ENCODE assay signal across 9 cellular contexts in the genomic region with DNA sequence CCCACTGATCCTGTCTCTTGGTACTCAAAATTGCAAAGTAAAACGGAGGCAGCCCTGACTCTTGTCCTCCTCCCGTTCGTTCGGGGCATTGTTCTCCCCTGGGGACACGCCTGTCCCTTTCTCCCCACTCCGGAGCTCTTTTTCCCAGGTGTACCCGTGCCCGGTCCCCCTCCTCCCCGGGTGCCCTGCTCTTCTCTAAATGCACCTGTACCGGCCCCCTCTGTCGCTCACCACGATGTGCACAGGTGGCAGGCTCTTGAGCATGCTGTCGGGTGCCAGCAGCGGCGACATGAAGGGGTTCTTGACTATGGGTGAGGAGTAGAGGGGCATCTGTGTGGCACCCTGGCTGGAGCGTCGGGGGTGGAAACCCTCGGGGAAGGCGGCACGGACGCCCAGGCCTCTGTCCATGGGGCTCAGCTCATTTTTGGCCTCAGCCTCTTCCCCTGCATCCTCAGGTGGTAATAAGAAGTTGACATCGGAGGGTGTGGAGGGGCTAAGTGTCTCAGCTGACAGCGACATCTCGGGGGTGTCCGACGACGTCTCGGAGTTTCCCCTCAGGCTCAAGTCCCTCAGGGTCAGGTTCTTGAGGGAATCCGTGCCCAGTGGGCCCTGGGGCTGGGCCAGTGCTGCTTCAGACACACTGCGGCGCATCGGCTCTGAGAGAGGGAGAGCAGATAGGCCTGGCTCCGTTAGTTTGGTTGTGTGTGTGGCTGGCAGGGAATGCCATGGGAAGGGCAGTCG. TPM values are rescaled to one million over a fixed set of nuclear protein-coding genes. Genes with fewer than 3 reads are reported as not detected.
DNase-seq lines count a peak whose midpoint lies in the region; ATAC-seq, FAIRE-seq and TF ChIP-seq lines count a peak whose summit lies in the region.
"Had no signal": no experiment of that assay in that cellular context is flagged by ENCODE, and none has a peak within 500 bp of the region (broad histone marks: within the 10 kb centered on the region; RNA-seq: fewer than 3 reads in every experiment).

No MANE protein-coding gene starts in this region.

- H3F3A ChIP-seq in GM23248 (ENCODE audit: insufficient read depth): no peaks in the 10 kb centered on the region
- H3F3A ChIP-seq in OCI-LY1 (ENCODE audit: insufficient read depth, low read length): no peaks in the 10 kb centered on the region; the same call in 1 of the 2 replicates

- DNase-seq in GM23248 (no peak), endothelial cell of umbilical vein (ENCODE audit: low read depth, low spot score) (no peak), psoas muscle (no peak), OCI-M1 (lab: John Stamatoyannopoulos, UW) (no peak)

- dilution Hi-C loops in endothelial cell of umbilical vein (cut with MboI; ENCODE audit: extremely low pct_ligation_motif_present, low sequenced_read_pairs): no loop called here

- H3K4me1 ChIP-seq in GM23248 (ENCODE audit: insufficient read depth): 0 out of 2 replicates have a peak, but pooled peaks cover 3% of the 10 kb centered on the region
- peaks cover 13% of the 10 kb centered on the region for H3K4me1 ChIP-seq in OCI-LY1 (ENCODE audit: insufficient read depth, low read length, severe bottlenecking)
- peaks cover 5% of the 10 kb centered on the region for H3K4me1 ChIP-seq in endothelial cell of umbilical vein (ENCODE audit: control insufficient read depth, extremely low read depth, insufficient read depth, low read length)
- H3K4me1 ChIP-seq in psoas muscle: peaks cover 14% of the 10 kb centered on the region

- H3K4me3 ChIP-seq in GM23248 (peak overlapping the region; percentile 71), OCI-LY1 (ENCODE audit: low read depth, low read length, poor library complexity, severe bottlenecking) (no peak overlapping the region), endothelial cell of umbilical vein (replicated peaks in 1 of 3; ENCODE audit: insufficient read depth in 1 of 3, low read depth in 1 of 3, low read length in 3 of 3) (peak overlapping the region in 1 of 3 experiments; percentile 46), psoas muscle (peak overlapping the region; percentile 76)

- H2AFZ ChIP-seq in GM23248 (peak overlapping the region; percentile 72; the same call in 1 of the 2 replicates), OCI-LY1 (ENCODE audit: low read length) (no peak overlapping the region), endothelial cell of umbilical vein (ENCODE audit: low read depth, low read length) (no peak overlapping the region)

- H3K79me2 ChIP-seq in GM23248 (ENCODE audit: insufficient read depth): no peaks in the 10 kb centered on the region
- H3K79me2 ChIP-seq in OCI-LY1 (ENCODE audit: insufficient read depth, low read length): no peaks in the 10 kb centered on the region
- H3K79me2 ChIP-seq in endothelial cell of umbilical vein (ENCODE audit: control insufficient read depth, insufficient read depth, low read length): peaks cover 5% of the 10 kb centered on the region

- in situ Hi-C loops in GM23248 (cut with MboI): no loop called here

- intact Hi-C loops in endothelial cell of umbilical vein (cut with micrococcal nuclease): no loop called here
- intact Hi-C loops in psoas muscle (cut with DNase I): no loop called here

- H4K20me1 ChIP-seq in GM23248 (ENCODE audit: insufficient read depth) (no peaks in the 10 kb centered on the region), OCI-LY1 (ENCODE audit: insufficient read depth, low read length) (no peaks in the 10 kb centered on the region), endothelial cell of umbilical vein (replicated peaks; ENCODE audit: control insufficient read depth, extremely low read depth, insufficient read depth, low read length) (no peaks in the 10 kb centered on the region)

- no peak for TF ChIP-seq CTCF in OCI-LY1 (IDR thresholded peaks at IDR 0.05; ENCODE audit: low read length)
- no peak for TF ChIP-seq CTCF in endothelial cell of umbilical vein (IDR thresholded peaks at IDR 0.05; ENCODE audit: extremely low read depth in 1 of 2, insufficient read depth in 1 of 2, low read depth in 1 of 2, low read length in 2 of 2)
- TF ChIP-seq CTCF in psoas muscle (IDR thresholded peaks at IDR 0.05): no peak

- H3K27me3 ChIP-seq in GM23248 (replicated peaks; ENCODE audit: insufficient read depth) (no peaks in the 10 kb centered on the region), OCI-LY1 (ENCODE audit: insufficient read depth, low read length) (no peaks in the 10 kb centered on the region), endothelial cell of umbilical vein (ENCODE audit: control insufficient read depth in 2 of 2, insufficient read depth in 2 of 2, low read length in 2 of 2) (no peaks in the 10 kb centered on the region), psoas muscle (ENCODE audit: insufficient read depth in 3 of 3, low read length in 2 of 3) (no peaks in the 10 kb centered on the region)

- FAIRE-seq in endothelial cell of umbilical vein (lab: Jason Lieb, UNC): no peak

- H3K27ac ChIP-seq in GM23248: no peak overlapping the region
- H3K27ac ChIP-seq in OCI-LY1 (ENCODE audit: low read depth, low read length, poor library complexity, severe bottlenecking): no peak overlapping the region
- no peak overlapping the region for H3K27ac ChIP-seq in endothelial cell of umbilical vein (ENCODE audit: insufficient read depth, low read depth, low read length)
- no peak overlapping the region for H3K27ac ChIP-seq in psoas muscle

- H3K9me2 ChIP-seq in GM23248 (ENCODE audit: insufficient read depth): no peaks in the 10 kb centered on the region
- no peaks in the 10 kb centered on the region for H3K9me2 ChIP-seq in OCI-LY1 (ENCODE audit: low read depth, low read length)

- H3K9me1 ChIP-seq in endothelial cell of umbilical vein (replicated peaks; ENCODE audit: control insufficient read depth, extremely low read depth, insufficient read depth, low read length): no peaks in the 10 kb centered on the region

- ATAC-seq in psoas muscle (no peak), GM21367 (IDR thresholded peaks at IDR 0.05; ENCODE audit: unreplicated experiment) (no peak), GM19324 (IDR thresholded peaks at IDR 0.05; ENCODE audit: low FRiP score, unreplicated experiment) (no peak), HG03520 (IDR thresholded peaks at IDR 0.05; ENCODE audit: unreplicated experiment) (no peak)

- H3K36me3 ChIP-seq in GM23248 (ENCODE audit: low read depth) (no peaks in the 10 kb centered on the region), OCI-LY1 (ENCODE audit: insufficient read depth, low read length) (peaks cover 48% of the 10 kb centered on the region), endothelial cell of umbilical vein (ENCODE audit: control insufficient read depth in 2 of 2, extremely low read depth in 1 of 2, insufficient read depth in 2 of 2, low read length in 2 of 2) (no peaks in the 10 kb centered on the region), psoas muscle (ENCODE audit: insufficient read depth in 1 of 2, low read depth in 1 of 2) (peaks cover 0 to 1% of the 10 kb centered on the region in 2 donors)

- H3K9me3 ChIP-seq in GM23248 (ENCODE audit: low read depth) (no peaks in the 10 kb centered on the region), OCI-LY1 (ENCODE audit: low read length) (no peaks in the 10 kb centered on the region), endothelial cell of umbilical vein (replicated peaks; ENCODE audit: control insufficient read depth, insufficient read depth, low read length) (no peaks in the 10 kb centered on the region), psoas muscle (no peaks in the 10 kb centered on the region)

- 60 to 65% methylated on average over 34 of the region's 34 CpGs for WGBS in GM23248 (ENCODE audit: low coverage in 1 of 2, low lambda C conversion rate in 2 of 2, missing lambda C conversion rate in 2 of 2), 2 experiments
- 60 to 69% (median 67%) methylated on average over 34 of the region's 34 CpGs for WGBS in psoas muscle, 3 donors

- POLR2A ChIA-PET in endothelial cell of umbilical vein (lab: Charles Lee): no interaction called here

- H3K4me2 ChIP-seq in GM23248 (ENCODE audit: unreplicated experiment) (peak overlapping the region; percentile 85), OCI-LY1 (ENCODE audit: low read length) (peak overlapping the region; percentile 62; the same call in 1 of the 2 replicates), endothelial cell of umbilical vein (ENCODE audit: insufficient read depth, low read length) (peak overlapping the region; percentile 16)

- BruUV-seq in endothelial cell of umbilical vein (replicated peaks; lab: Mats Ljungman, UMichigan): no TSS peak

- H3K9ac ChIP-seq in GM23248 (peak overlapping the region; percentile 62), OCI-LY1 (ENCODE audit: low read length) (no peak overlapping the region), endothelial cell of umbilical vein (replicated peaks; ENCODE audit: extremely low read depth, insufficient read depth, low read length) (no peak overlapping the region)

- no peak for TF ChIP-seq POLR2A in endothelial cell of umbilical vein (IDR thresholded peaks at IDR 0.05; ENCODE audit: low read depth, low read length)

- CTCF ChIA-PET in endothelial cell of umbilical vein (lab: Charles Lee): interaction anchor here (0.6 to 2.6 kb wide), 10 partner anchors 10 to 294 kb away, joined by 3 to 19 read pairs (median 4); no protein-coding TSS in a partner anchor

RNA-seq across cellular contexts. Expression of a gene that starts 12.4 kb away (rescaled TPM):
- total RNA-seq in GM23248 (2014; rRNA removed; shearing (Covaris generic)): not detected in 2 replicates
- polyA plus RNA-seq in GM23248 (2016; fragmentation: Nextera tagmentation; extraction: Ambion mirVana): 0.82 and 1.1 TPM in 2 replicates
- total RNA-seq in endothelial cell of umbilical vein: 0.73 TPM in 1 of 2 replicates, not detected in the other
- polyA plus RNA-seq in endothelial cell of umbilical vein: 0.23 and 0.27 TPM in 2 replicates
- polyA plus RNA-seq in endothelial cell of umbilical vein (2011; cell fraction: cytosol; rRNA removed): 0.75 and 0.87 TPM in 2 replicates
- polyA plus RNA-seq in endothelial cell of umbilical vein (2011; cell fraction: nucleus; rRNA removed): not detected in 2 replicates
- polyA plus RNA-seq in endothelial cell of umbilical vein (2012): 1.3 and 2.0 TPM in 2 replicates
- 0.95 TPM in 1 of 2 replicates, not detected in the other for polyA minus RNA-seq in endothelial cell of umbilical vein
- polyA minus RNA-seq in endothelial cell of umbilical vein (2011; cell fraction: cytosol; rRNA and poly(A)+ RNA removed): 4.3 TPM
- polyA minus RNA-seq in endothelial cell of umbilical vein (2011; cell fraction: nucleus; rRNA and poly(A)+ RNA removed): not detected in 2 replicates
- not detected for total RNA-seq in psoas muscle
- 1 to 10 TPM in 1 of 3 donors, under 1 TPM in 2; 0.24 to 1.0 (median 0.84) TPM for polyA plus RNA-seq in psoas muscle
- total RNA-seq: HT1080 had no signal

RNA-seq across cellular contexts. Expression of a gene that starts 24.6 kb away (rescaled TPM):
- 0.22 and 0.51 TPM in 2 replicates for total RNA-seq in GM23248 (2014; rRNA removed; shearing (Covaris generic))
- 0.61 and 1.1 TPM in 2 replicates for polyA plus RNA-seq in GM23248 (2016; fragmentation: Nextera tagmentation; extraction: Ambion mirVana)
- total RNA-seq in endothelial cell of umbilical vein: 10.4 and 13.5 TPM in 2 replicates
- polyA plus RNA-seq in endothelial cell of umbilical vein: 3.8 and 6.0 TPM in 2 replicates
- polyA plus RNA-seq in endothelial cell of umbilical vein (2011; cell fraction: cytosol; rRNA removed): 3.8 and 4.8 TPM in 2 replicates
- polyA plus RNA-seq in endothelial cell of umbilical vein (2011; cell fraction: nucleus; rRNA removed): 4.2 and 5.8 TPM in 2 replicates
- polyA plus RNA-seq in endothelial cell of umbilical vein (2012): 4.0 and 6.7 TPM in 2 replicates
- 3.4 and 4.3 TPM in 2 replicates for polyA minus RNA-seq in endothelial cell of umbilical vein
- not detected for polyA minus RNA-seq in endothelial cell of umbilical vein (2011; cell fraction: cytosol; rRNA and poly(A)+ RNA removed)
- 3.2 and 6.1 TPM in 2 replicates for polyA minus RNA-seq in endothelial cell of umbilical vein (2011; cell fraction: nucleus; rRNA and poly(A)+ RNA removed)
- total RNA-seq in psoas muscle: 10 to 100 TPM in 2 of 4 donors, 1 to 10 TPM in 2; 5.3 to 27.7 (median 10.5) TPM
- 10 to 100 TPM in 1 of 3 donors, 1 to 10 TPM in 2; 6.4 to 14.2 (median 9.3) TPM for polyA plus RNA-seq in psoas muscle
- total RNA-seq: HT1080 had no signal

RNA-seq across cellular contexts. Expression of a gene that starts 40.2 kb away (rescaled TPM):
- not detected in 2 replicates for total RNA-seq in GM23248 (2014; rRNA removed; shearing (Covaris generic))
- not detected in 2 replicates for polyA plus RNA-seq in GM23248 (2016; fragmentation: Nextera tagmentation; extraction: Ambion mirVana)
- not detected in 2 replicates for total RNA-seq in endothelial cell of umbilical vein
- not detected in 2 replicates for polyA plus RNA-seq in endothelial cell of umbilical vein
- polyA plus RNA-seq in endothelial cell of umbilical vein (2011; cell fraction: cytosol; rRNA removed): not detected in 2 replicates
- polyA plus RNA-seq in endothelial cell of umbilical vein (2011; cell fraction: nucleus; rRNA removed): not detected in 2 replicates
- polyA plus RNA-seq in endothelial cell of umbilical vein (2012): not detected in 2 replicates
- not detected in 2 replicates for polyA minus RNA-seq in endothelial cell of umbilical vein
- not detected for polyA minus RNA-seq in endothelial cell of umbilical vein (2011; cell fraction: cytosol; rRNA and poly(A)+ RNA removed)
- not detected in 2 replicates for polyA minus RNA-seq in endothelial cell of umbilical vein (2011; cell fraction: nucleus; rRNA and poly(A)+ RNA removed)
- not detected for total RNA-seq in psoas muscle
- polyA plus RNA-seq in psoas muscle: under 1 TPM in 2 of 3 donors, not detected in 1; 0.05 to 0.11 TPM
- total RNA-seq: HT1080 had no signal

Comparison
In these comparisons a context has a peak if more than half of its experiments do, and no peak if none do; other contexts are left out.
1. H3K4me2 ChIP-seq: peak in every context shown above with its lines; median percentile 85 in GM23248; 62 in OCI-LY1; 16 in endothelial cell of umbilical vein.